ENCODE assay signal across 1 cellular context in genomic region chrX:8873102-8873501, GRCh38.
TF ChIP-seq lines count a peak whose summit lies in the region.

No MANE protein-coding gene starts in this region.

TF ChIP-seq in HepG2, 621 proteins besides CTCF, POLR2A, EP300 and RAD21 (continued from another document):
- TF ChIP-seq ZNF142 (CRISPR knock-in tag; IDR thresholded peaks at IDR 0.05) (no peak), SP5 (CRISPR knock-in tag; IDR thresholded peaks at IDR 0.05; ENCODE audit: borderline replicate concordance, low read depth) (no peak)
